15 cellular contexts compared by ENCODE assay signal in genomic region chr1:10658396-10659066, GRCh38.
DNase-seq lines count a peak whose midpoint lies in the region; ATAC-seq and TF ChIP-seq lines count a peak whose summit lies in the region.
"Had no signal": no experiment of that assay in that cellular context is flagged by ENCODE, and none has a peak within 500 bp of the region (broad histone marks: within the 10 kb centered on the region; RNA-seq: fewer than 3 reads in every experiment).

No MANE protein-coding gene starts in this region.

- H3K9me3 ChIP-seq in prostate gland: no peaks in the 10 kb centered on the region
- no peaks in the 10 kb centered on the region for H3K9me3 ChIP-seq in transverse colon
- H3K9me3 ChIP-seq: Caco-2 had no signal

- TF ChIP-seq EP300 in transverse colon (IDR thresholded peaks at IDR 0.05; ENCODE audit: low read depth): no peak

- intact Hi-C loops in prostate gland (cut with DNase I) (no loop called here), transverse colon (cut with DNase I; ENCODE audit: low total_unique reads) (loop anchor here (5.0 to 10.0 kb wide), 2 partner anchors 34 to 136 kb away; partner anchors contain the start of gene CASZ1)

- peak; percentile 34 for DNase-seq in NCI-H2171 treated with DMSO at 0.1 percent for 48 hours (lab: John Stamatoyannopoulos, UW)
- no peak for DNase-seq in NCI-H2171 (lab: John Stamatoyannopoulos, UW)
- DNase-seq in prostate gland (ENCODE audit: low spot score): no peak
- no peak for DNase-seq in transverse colon
- no peak for DNase-seq in dedifferentiated amniotic fluid mesenchymal stem cell (ENCODE audit: extremely low spot score)
- DNase-seq: Caco-2; CD8-positive, alpha-beta memory T cell; GOT3; H9 had no signal

- H3K27ac ChIP-seq in VCaP (peak overlapping the region; percentile 9; the same call in 1 of the 2 replicates), prostate gland (peak overlapping the region; percentile 33 to 43), transverse colon (peak overlapping the region; percentile 42 to 82 (median 76))
- H3K27ac ChIP-seq: 22Rv1, HL-60 had no signal

- H3K36me3 ChIP-seq in prostate gland: peaks cover 14 to 32% of the 10 kb centered on the region in 2 donors
- peaks cover 0 to 10% (median 0%) of the 10 kb centered on the region in 4 donors for H3K36me3 ChIP-seq in transverse colon

- in situ Hi-C loops in transverse colon (cut with MboI; ENCODE audit: low pct_ligation_motif_present in 1 of 4, low pct_unique_long_range_greater_than_20kb in 1 of 4, low sequenced_read_pairs in 3 of 4): no loop called here

- WGBS in prostate gland: 81% methylated on average over 15 of the region's 19 CpGs
- WGBS in transverse colon (ENCODE audit: low coverage in 1 of 2), 2 donors: 89% methylated on average over 9 of the region's 19 CpGs; no CpG with 5 or more reads in 1 of the 2 donors

- TF ChIP-seq POLR2A in prostate gland (IDR thresholded peaks at IDR 0.05) (no peak), transverse colon (IDR thresholded peaks at IDR 0.05) (no peak)

- peaks cover 5% of the 10 kb centered on the region for H3K4me1 ChIP-seq in prostate gland (replicated peaks)
- peaks cover 3 to 28% (median 8%) of the 10 kb centered on the region in 4 donors for H3K4me1 ChIP-seq in transverse colon
- H3K4me1 ChIP-seq: Caco-2 had no signal

- TF ChIP-seq CTCF in VCaP (conservative IDR thresholded peaks at IDR 0.05) (no peak), prostate gland (IDR thresholded peaks at IDR 0.05) (no peak), transverse colon (IDR thresholded peaks at IDR 0.05) (no peak)

- ATAC-seq in HG03439 (IDR thresholded peaks at IDR 0.05; ENCODE audit: unreplicated experiment) (no peak), HG02678 (IDR thresholded peaks at IDR 0.05; ENCODE audit: unreplicated experiment) (no peak)
- ATAC-seq: GM12878 had no signal

- no peaks in the 10 kb centered on the region for H3K27me3 ChIP-seq in prostate gland (replicated peaks; ENCODE audit: insufficient read depth)
- no peaks in the 10 kb centered on the region for H3K27me3 ChIP-seq in transverse colon

- H3K4me3 ChIP-seq in prostate gland: no peak overlapping the region
- H3K4me3 ChIP-seq in transverse colon: no peak overlapping the region
- H3K4me3 ChIP-seq: GM12878 had no signal

Comparison
In these comparisons a context has a peak if more than half of its experiments do, and no peak if none do; other contexts are left out.
1. H3K27ac ChIP-seq: peak in every context shown above with its lines; median percentile 76 in transverse colon; 38 in prostate gland; 9 in VCaP.